12 cellular contexts compared by ENCODE assay signal in the genomic region with DNA sequence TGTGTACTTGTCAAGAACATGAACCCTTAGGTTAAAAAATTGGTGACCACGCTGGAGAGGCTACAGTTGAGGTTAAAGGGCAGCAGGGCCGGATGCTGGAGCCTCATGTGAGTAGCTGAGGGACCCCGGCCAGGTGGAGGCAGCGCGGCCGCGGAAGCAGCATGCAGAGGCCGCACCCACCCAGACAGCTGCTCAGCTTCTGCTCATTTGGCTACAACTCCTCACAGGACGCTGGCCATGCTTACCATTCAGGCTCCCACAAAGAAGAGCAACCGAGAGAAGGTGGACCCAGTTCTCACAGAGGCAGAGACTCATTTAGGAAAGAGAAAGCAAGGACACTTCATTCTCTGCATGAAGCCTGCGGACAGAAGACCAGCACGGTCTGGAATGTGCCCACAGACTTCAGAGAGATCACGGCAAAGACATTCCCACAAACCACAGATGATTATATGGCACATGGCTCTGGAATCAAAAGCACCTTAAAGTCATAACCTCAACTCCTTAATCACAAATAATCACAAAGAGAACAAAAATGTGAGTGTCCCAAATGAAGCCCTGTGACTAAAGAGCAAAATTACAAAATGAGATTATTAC.
DNase-seq lines count a peak whose midpoint lies in the region; ATAC-seq and TF ChIP-seq lines count a peak whose summit lies in the region.
"Had no signal": no experiment of that assay in that cellular context is flagged by ENCODE, and none has a peak within 500 bp of the region (broad histone marks: within the 10 kb centered on the region; RNA-seq: fewer than 3 reads in every experiment).

No MANE protein-coding gene starts in this region.

- no peak overlapping the region for H3K4me3 Mint-ChIP-seq in activated CD4-positive, alpha-beta T cell treated with anti-CD3 and anti-CD28 coated beads, Interleukin-2, amount 10 ng/mL, durations not matched to agents 24 days and 14 days
- H3K4me3 Mint-ChIP-seq: mesothelial cell of epicardium had no signal

- ATAC-seq in gastroesophageal sphincter, result no peak
- no peak for ATAC-seq in HG03457 (IDR thresholded peaks at IDR 0.05; ENCODE audit: unreplicated experiment)

- TF ChIP-seq EP300 in gastroesophageal sphincter (IDR thresholded peaks at IDR 0.05), result no peak

- H3K27ac ChIP-seq in spleen, result no peak overlapping the region
- no peak overlapping the region for H3K27ac ChIP-seq in gastroesophageal sphincter
- H3K27ac ChIP-seq in substantia nigra (ENCODE audit: low read depth, low read length, poor library complexity, severe bottlenecking), result no peak overlapping the region
- H3K27ac ChIP-seq: thoracic aorta had no signal

- H3K27me3 Mint-ChIP-seq in activated CD4-positive, alpha-beta T cell treated with anti-CD3 and anti-CD28 coated beads, Interleukin-2, amount 10 ng/mL, durations not matched to agents 24 days and 14 days, result no peaks in the 10 kb centered on the region

- TF ChIP-seq CTCF in fibroblast of the aortic adventitia (IDR thresholded peaks at IDR 0.05; ENCODE audit: insufficient read depth, low read length) (no peak), spleen (IDR thresholded peaks at IDR 0.05 in 8 of 11, conservative IDR thresholded peaks at IDR 0.05 in 3 of 11) (no peak), gastroesophageal sphincter (IDR thresholded peaks at IDR 0.05) (no peak)

- no peaks in the 10 kb centered on the region for H3K9me3 ChIP-seq in spleen
- H3K9me3 ChIP-seq in gastroesophageal sphincter, result no peaks in the 10 kb centered on the region
- H3K9me3 ChIP-seq: thoracic aorta had no signal

- H3K4me3 ChIP-seq in fibroblast of the aortic adventitia (ENCODE audit: low read depth, low read length) (no peak overlapping the region), spleen (no peak overlapping the region), gastroesophageal sphincter (no peak overlapping the region)
- H3K4me3 ChIP-seq: thoracic aorta had no signal

- TF ChIP-seq POLR2A in spleen (IDR thresholded peaks at IDR 0.05) (no peak), gastroesophageal sphincter (IDR thresholded peaks at IDR 0.05) (no peak)

- H3K27ac Mint-ChIP-seq in activated CD4-positive, alpha-beta T cell treated with anti-CD3 and anti-CD28 coated beads, Interleukin-2, amount 10 ng/mL, durations not matched to agents 24 days and 14 days, result no peak overlapping the region
- H3K27ac Mint-ChIP-seq: mesothelial cell of epicardium had no signal

- peaks cover 31% of the 10 kb centered on the region for H3K36me3 Mint-ChIP-seq in activated CD4-positive, alpha-beta T cell treated with anti-CD3 and anti-CD28 coated beads, Interleukin-2, amount 10 ng/mL, durations not matched to agents 24 days and 14 days (ENCODE audit: low read depth)

- peaks cover 0 to 41% (median 21%) of the 10 kb centered on the region in 6 donors for H3K4me1 ChIP-seq in spleen
- H3K4me1 ChIP-seq in gastroesophageal sphincter, result no peaks in the 10 kb centered on the region

- peaks cover 64% of the 10 kb centered on the region for H3K4me1 Mint-ChIP-seq in activated CD4-positive, alpha-beta T cell treated with anti-CD3 and anti-CD28 coated beads, Interleukin-2, amount 10 ng/mL, durations not matched to agents 24 days and 14 days
- H3K4me1 Mint-ChIP-seq: mesothelial cell of epicardium had no signal

- 80 to 95% (median 91%) methylated on average over 13 of the region's 13 CpGs for WGBS in spleen, 5 donors
- 63 to 88% methylated on average over 10 to 13 of the region's 13 CpGs for WGBS in gastroesophageal sphincter (ENCODE audit: low coverage in 1 of 2), 2 donors

- H3K9me3 Mint-ChIP-seq in activated CD4-positive, alpha-beta T cell treated with anti-CD3 and anti-CD28 coated beads, Interleukin-2, amount 10 ng/mL, durations not matched to agents 24 days and 14 days, result no peaks in the 10 kb centered on the region
- H3K9me3 Mint-ChIP-seq: mesothelial cell of epicardium had no signal

- H3K27me3 ChIP-seq in spleen (replicated peaks in 1 of 7) (no peaks in the 10 kb centered on the region), gastroesophageal sphincter (no peaks in the 10 kb centered on the region)

- H3K36me3 ChIP-seq in spleen (peaks cover 0 to 93% (median 16%) of the 10 kb centered on the region in 6 donors), gastroesophageal sphincter (peaks cover 0 to 39% of the 10 kb centered on the region in 2 donors)

- intact Hi-C loops in activated CD4-positive, alpha-beta T cell treated with anti-CD3 and anti-CD28 coated beads, Interleukin-2, amount 10 ng/mL, durations not matched to agents 24 days and 14 days (cut with micrococcal nuclease), result no loop called here
- intact Hi-C loops in spleen (cut with DNase I; ENCODE audit: low total_unique reads), result no loop called here

- DNase-seq in activated CD4-positive, alpha-beta T cell treated with anti-CD3 and anti-CD28 coated beads for 48 hours, result peak; percentile 0
- no peak for DNase-seq in activated CD4-positive, alpha-beta T cell treated with anti-CD3 and anti-CD28 coated beads, Interleukin-2, amount 10 ng/mL, durations not matched to agents 24 days and 14 days
- peak; percentile 76 for DNase-seq in SW480 (ENCODE audit: low spot score)
- DNase-seq in fibroblast of the aortic adventitia (ENCODE audit: low read depth), result peak; percentile 61
- peak; percentile 55 for DNase-seq in spleen
- DNase-seq in substantia nigra (lab: John Stamatoyannopoulos, UW), result no peak
- DNase-seq: 8988T, NCI-H774 had no signal

Comparison
In these comparisons a context has a peak if more than half of its experiments do, and no peak if none do; other contexts are left out.
1. DNase-seq: peak in activated CD4-positive, alpha-beta T cell treated with anti-CD3 and anti-CD28 coated beads for 48 hours (single experiment), SW480 (single experiment), fibroblast of the aortic adventitia (single experiment) and spleen (single experiment); none in activated CD4-positive, alpha-beta T cell treated with anti-CD3 and anti-CD28 coated beads, Interleukin-2, amount 10 ng/mL, durations not matched to agents 24 days and 14 days (single experiment) and substantia nigra (0 of 49).